Comparison of ENCODE assay signal across 23 cellular contexts in the genomic region with DNA sequence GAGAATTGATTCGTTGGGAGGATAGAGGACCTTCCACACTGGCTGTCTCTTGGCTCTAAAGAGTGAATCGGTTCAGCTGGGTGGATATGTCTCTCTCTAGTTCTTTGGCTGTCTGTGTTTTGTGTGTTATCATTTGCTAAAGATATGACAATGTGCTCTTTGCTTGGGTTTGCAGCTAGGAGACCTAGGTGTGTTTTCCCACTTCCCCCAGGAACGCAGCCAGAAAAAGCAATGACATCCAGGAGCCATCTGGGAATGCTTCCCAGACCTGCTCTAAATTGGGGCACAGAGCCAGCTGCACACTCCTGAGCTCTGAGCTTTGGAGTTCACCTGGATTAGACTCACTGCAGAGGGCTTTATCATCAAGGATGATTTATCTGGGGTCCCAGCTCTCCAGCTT. TPM values are rescaled to one million over a fixed set of nuclear protein-coding genes. Genes with fewer than 3 reads are reported as not detected.
A peak's percentile ranks its signal among the peaks of the same experiment; 100 is the strongest.
DNase-seq lines count a peak whose midpoint lies in the region; ATAC-seq and TF ChIP-seq lines count a peak whose summit lies in the region.
"Had no signal": no experiment of that assay in that cellular context is flagged by ENCODE, and none has a peak within 500 bp of the region (broad histone marks: within the 10 kb centered on the region; RNA-seq: fewer than 3 reads in every experiment).

No MANE protein-coding gene starts in this region.

- no peaks in the 10 kb centered on the region for H3K36me3 ChIP-seq in heart right ventricle
- H3K36me3 ChIP-seq in upper lobe of right lung: no peaks in the 10 kb centered on the region

- ATAC-seq in SK-N-SH treated with all-trans-retinoic acid at 6 μM for 48 hours (no peak), heart right ventricle (peak; percentile 19 to 81 (median 58)), upper lobe of right lung (peak; percentile 48)
- ATAC-seq: A549; activated CD8-positive, alpha-beta T cell treated with anti-CD3 and anti-CD28 coated beads for 36 hours; HCT116; naive thymus-derived CD4-positive, alpha-beta T cell had no signal

- DNase-seq in NCI-H345 (lab: John Stamatoyannopoulos, UW) (peak; percentile 7), NCI-H345 treated with DMSO at 0.1 percent for 48 hours (lab: John Stamatoyannopoulos, UW; ENCODE audit: unreplicated experiment) (no peak), heart right ventricle (peak; percentile 27 to 69), upper lobe of right lung (no peak), AG20443 (ENCODE audit: low spot score) (no peak), kidney glomerular epithelial cell (lab: John Stamatoyannopoulos, UW) (no peak)
- no peak for DNase-seq in stimulated activated naive CD4-positive, alpha-beta T cell (lab: John Stamatoyannopoulos, UW)
- DNase-seq: activated CD4-positive, CD25-positive, alpha-beta regulatory T cell; activated CD8-positive, alpha-beta T cell treated with anti-CD3 and anti-CD28 coated beads for 36 hours; activated naive CD4-positive, alpha-beta T cell treated with anti-CD3 and anti-CD28 coated beads for 36 hours; activated T-cell treated with anti-CD3 and anti-CD28 coated beads, Interleukin-2, amount 50 U/mL, for 1 hour; DMS53; immature natural killer cell; naive thymus-derived CD4-positive, alpha-beta T cell; NCI-H2107; NCI-H748 treated with DMSO at 0.1 percent for 48 hours; stimulated activated CD4-positive, alpha-beta T cell treated with anti-CD3 and anti-CD28 coated beads, Interleukin-4, amount 100 ng/mL, for 1 hour had no signal

- peak overlapping the region in 6 of 10 donors; percentile 23 to 59 (median 38) for H3K27ac ChIP-seq in heart right ventricle
- H3K27ac ChIP-seq in upper lobe of right lung: no peak overlapping the region
- H3K27ac ChIP-seq: A549, C4-2B, parathyroid adenoma, skin epidermis had no signal

- H3K4me3 ChIP-seq in heart right ventricle: no peak overlapping the region
- H3K4me3 ChIP-seq in upper lobe of right lung: no peak overlapping the region
- H3K4me3 ChIP-seq: A549, skin epidermis had no signal

- H3K27me3 ChIP-seq in heart right ventricle: no peaks in the 10 kb centered on the region
- no peaks in the 10 kb centered on the region for H3K27me3 ChIP-seq in upper lobe of right lung

- WGBS in heart right ventricle, 2 donors: 31 to 41% methylated on average over 3 of the region's 3 CpGs

- no peaks in the 10 kb centered on the region for H3K9me3 ChIP-seq in heart right ventricle
- no peaks in the 10 kb centered on the region for H3K9me3 ChIP-seq in upper lobe of right lung
- H3K9me3 ChIP-seq: A549 had no signal

- no peak for TF ChIP-seq CTCF in heart right ventricle (IDR thresholded peaks at IDR 0.05)
- no peak for TF ChIP-seq CTCF in upper lobe of right lung (IDR thresholded peaks at IDR 0.05)

- intact Hi-C loops in heart right ventricle (cut with DNase I) (no loop called here), upper lobe of right lung (cut with DNase I) (no loop called here)

- H3K4me1 ChIP-seq in heart right ventricle (peaks cover 0 to 22% (median 4%) of the 10 kb centered on the region in 9 donors), upper lobe of right lung (no peaks in the 10 kb centered on the region)
- H3K4me1 ChIP-seq: A549, parathyroid adenoma had no signal

TF ChIP-seq in SK-N-SH treated with all-trans-retinoic acid at 6 μM for 48 hours, 23 proteins besides CTCF, POLR2A, EP300 and RAD21:
- TF ChIP-seq CSDC2 (CRISPR knock-in tag; IDR thresholded peaks at IDR 0.05): no peak
- TF ChIP-seq, protein P1, sequence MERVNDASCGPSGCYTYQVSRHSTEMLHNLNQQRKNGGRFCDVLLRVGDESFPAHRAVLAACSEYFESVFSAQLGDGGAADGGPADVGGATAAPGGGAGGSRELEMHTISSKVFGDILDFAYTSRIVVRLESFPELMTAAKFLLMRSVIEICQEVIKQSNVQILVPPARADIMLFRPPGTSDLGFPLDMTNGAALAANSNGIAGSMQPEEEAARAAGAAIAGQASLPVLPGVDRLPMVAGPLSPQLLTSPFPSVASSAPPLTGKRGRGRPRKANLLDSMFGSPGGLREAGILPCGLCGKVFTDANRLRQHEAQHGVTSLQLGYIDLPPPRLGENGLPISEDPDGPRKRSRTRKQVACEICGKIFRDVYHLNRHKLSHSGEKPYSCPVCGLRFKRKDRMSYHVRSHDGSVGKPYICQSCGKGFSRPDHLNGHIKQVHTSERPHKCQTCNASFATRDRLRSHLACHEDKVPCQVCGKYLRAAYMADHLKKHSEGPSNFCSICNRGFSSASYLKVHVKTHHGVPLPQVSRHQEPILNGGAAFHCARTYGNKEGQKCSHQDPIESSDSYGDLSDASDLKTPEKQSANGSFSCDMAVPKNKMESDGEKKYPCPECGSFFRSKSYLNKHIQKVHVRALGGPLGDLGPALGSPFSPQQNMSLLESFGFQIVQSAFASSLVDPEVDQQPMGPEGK (CRISPR knock-in tag; IDR thresholded peaks at IDR 0.05; ENCODE audit: borderline replicate concordance): no peak
- peak; percentile 25; the same call in 1 of the 2 replicates for TF ChIP-seq TCF4 (CRISPR knock-in tag; IDR thresholded peaks at IDR 0.05; ENCODE audit: borderline replicate concordance)

RNA-seq across cellular contexts. Expression of gene PDZD2, which starts 12.8 kb away (rescaled TPM):
- 100 to 1,000 TPM in 3 of 10 donors, 10 to 100 TPM in 7; 41.6 to 117 (median 89.0) TPM for total RNA-seq in heart right ventricle
- polyA plus RNA-seq in heart right ventricle: 10 to 100 TPM in 1 of 2 donors, 1 to 10 TPM in 1; 9.0 to 24.1 TPM
- 70.9 TPM for total RNA-seq in upper lobe of right lung
- total RNA-seq: activated CD8-positive, alpha-beta T cell treated with anti-CD3 and anti-CD28 coated beads for 36 hours had no signal

Comparison
In these comparisons a context has a peak if more than half of its experiments do, and no peak if none do; other contexts are left out.
1. DNase-seq: peak in NCI-H345 (single experiment) and heart right ventricle (2 of 2); none in NCI-H345 treated with DMSO at 0.1 percent for 48 hours (single experiment), upper lobe of right lung (single experiment), AG20443 (single experiment), kidney glomerular epithelial cell (single experiment) and stimulated activated naive CD4-positive, alpha-beta T cell (0 of 6).